Comparison of ENCODE assay signal across 1 cellular context in the genomic region with DNA sequence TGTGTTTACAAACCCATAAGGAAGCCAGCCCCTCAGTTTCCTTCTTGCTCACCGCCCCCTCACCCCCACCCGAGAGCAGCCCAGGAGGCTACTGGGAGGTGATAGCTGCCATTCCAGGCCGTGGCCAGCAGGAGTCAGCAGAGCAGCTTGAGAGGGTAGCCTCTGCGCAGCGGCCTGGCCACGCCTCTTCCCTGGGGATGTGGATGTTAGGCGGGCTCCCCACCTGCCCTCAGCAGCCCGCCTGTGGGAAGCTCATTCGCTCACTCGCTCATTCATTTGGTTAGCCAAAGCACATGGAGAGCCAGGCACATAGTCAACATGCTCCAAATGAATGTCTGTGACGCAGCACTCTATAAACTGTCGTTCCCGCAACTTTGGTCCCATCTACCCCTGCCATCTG.
TF ChIP-seq lines count a peak whose summit lies in the region.

No MANE protein-coding gene starts in this region.

TF ChIP-seq in H1, 55 proteins besides CTCF, POLR2A, EP300 and RAD21:
- TF ChIP-seq TEAD4 (IDR thresholded peaks at IDR 0.05; ENCODE audit: low read depth, low read length) (0 out of 2 replicates have a peak, but pooled peaks have one; percentile 53), YY1 (IDR thresholded peaks at IDR 0.05; ENCODE audit: low read depth, low read length) (peak; percentile 54; the same call in 1 of the 2 replicates), GABPA (IDR thresholded peaks at IDR 0.05; ENCODE audit: borderline replicate concordance, insufficient read depth, low read length) (no peak), TBP (IDR thresholded peaks at IDR 0.05; ENCODE audit: low read depth, low read length) (0 out of 2 replicates have a peak, but pooled peaks have one; percentile 22), EGR1 (IDR thresholded peaks at IDR 0.05; ENCODE audit: borderline replicate concordance, low read depth, low read length) (peak; percentile 80; the same call in 1 of the 2 replicates), E2F6 (IDR thresholded peaks at IDR 0.05) (0 out of 2 replicates have a peak, but pooled peaks have one; percentile 30), ASH2L (IDR thresholded peaks at IDR 0.05; ENCODE audit: low read length) (no peak), SUZ12 (IDR thresholded peaks at IDR 0.05; ENCODE audit: low read length) (no peak), SIN3A (conservative IDR thresholded peaks at IDR 0.05 in 1 of 2, IDR thresholded peaks at IDR 0.05 in 1 of 2; ENCODE audit: low read depth in 1 of 2, low read length in 2 of 2) (peak; percentile 40 to 73; a peak in 1 of 4 replicates), GTF2F1 (IDR thresholded peaks at IDR 0.05; ENCODE audit: borderline replicate concordance, low read depth, low read length) (peak; percentile 31; the same call in 1 of the 2 replicates), CREB1 (IDR thresholded peaks at IDR 0.05) (0 out of 2 replicates have a peak, but pooled peaks have one; percentile 41), BACH1 (IDR thresholded peaks at IDR 0.05; ENCODE audit: low read length) (peak; percentile 25; the same call in 1 of the 2 replicates), SP4 (IDR thresholded peaks at IDR 0.05; ENCODE audit: low read length) (0 out of 2 replicates have a peak, but pooled peaks have one; percentile 51)
- TF ChIP-seq, protein P1, sequence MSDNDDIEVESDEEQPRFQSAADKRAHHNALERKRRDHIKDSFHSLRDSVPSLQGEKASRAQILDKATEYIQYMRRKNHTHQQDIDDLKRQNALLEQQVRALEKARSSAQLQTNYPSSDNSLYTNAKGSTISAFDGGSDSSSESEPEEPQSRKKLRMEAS (IDR thresholded peaks at IDR 0.05) = peak; percentile 47; the same call in 1 of the 2 replicates
